Comparison of ENCODE assay signal across 8 cellular contexts in the genomic region with DNA sequence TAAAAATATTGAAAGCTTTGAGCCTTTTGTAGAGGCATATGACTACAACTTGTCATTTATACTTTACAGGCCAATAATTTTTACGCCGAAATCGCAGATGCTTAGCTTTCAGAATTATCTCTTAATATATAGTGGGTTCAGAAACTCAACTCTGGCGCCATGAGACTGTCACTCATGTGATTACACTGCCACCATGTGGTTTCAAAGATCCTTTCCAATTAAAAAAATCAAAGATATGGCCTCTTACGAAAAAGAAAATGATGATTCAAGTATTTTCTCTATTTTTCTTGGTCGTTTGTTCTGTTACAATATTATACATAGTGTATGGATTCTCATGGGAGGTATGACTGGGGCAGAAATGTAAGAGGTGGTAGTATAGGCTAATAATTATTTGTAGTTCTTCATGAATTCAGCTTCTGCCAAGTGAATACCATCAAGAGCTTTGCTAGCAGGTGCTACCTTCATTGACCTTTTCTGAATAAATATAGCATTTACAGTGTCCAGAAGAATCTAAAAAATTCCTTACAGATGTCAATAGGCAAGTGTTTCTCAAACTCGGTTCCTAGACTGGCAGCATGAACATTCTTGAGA.
DNase-seq lines count a peak whose midpoint lies in the region; ATAC-seq and TF ChIP-seq lines count a peak whose summit lies in the region.

No MANE protein-coding gene starts in this region.

- TF ChIP-seq POLR2A in GM18505 (IDR thresholded peaks at IDR 0.05; ENCODE audit: borderline replicate concordance, extremely low read depth, insufficient read depth, insufficient read length) = no peak

- H3K4me1 Mint-ChIP-seq in effector memory CD8-positive, alpha-beta T cell (ENCODE audit: low read depth in 2 of 2) = no peaks in the 10 kb centered on the region

- H3K4me3 ChIP-seq in choroid plexus epithelial cell (ENCODE audit: low read depth, low read length) = no peak overlapping the region

- H3K36me3 Mint-ChIP-seq in effector memory CD8-positive, alpha-beta T cell (ENCODE audit: insufficient read depth) = no peaks in the 10 kb centered on the region

- ATAC-seq in GM18505 (IDR thresholded peaks at IDR 0.05; ENCODE audit: unreplicated experiment) = peak; percentile 63
- ATAC-seq in HG03103 (IDR thresholded peaks at IDR 0.05; ENCODE audit: low read depth, unreplicated experiment) = peak; percentile 63
- ATAC-seq in effector memory CD8-positive, alpha-beta T cell (replicated peaks) = no peak

- TF ChIP-seq CTCF in choroid plexus epithelial cell (conservative IDR thresholded peaks at IDR 0.05; ENCODE audit: low read depth, low read length) = peak; percentile 68

- H3K9me3 Mint-ChIP-seq in effector memory CD8-positive, alpha-beta T cell = peaks cover 0 to 4% of the 10 kb centered on the region in 2 donors

- H3K4me3 Mint-ChIP-seq in effector memory CD8-positive, alpha-beta T cell = no peak overlapping the region

- DNase-seq in AG08396 (ENCODE audit: low spot score) (peak; percentile 25), NCI-H524 treated with DMSO at 0.1 percent for 48 hours (lab: John Stamatoyannopoulos, UW) (peak; percentile 13), choroid plexus epithelial cell (ENCODE audit: low read depth) (peak; percentile 69), midbrain (lab: John Stamatoyannopoulos, UW) (peak; percentile 52)
- DNase-seq in effector memory CD8-positive, alpha-beta T cell = no peak
- no peak for DNase-seq in activated CD8-positive, alpha-beta memory T cell treated with anti-CD3 and anti-CD28 coated beads, Interleukin-2, amount 50 U/mL, for 4 hours

- H3K27ac Mint-ChIP-seq in effector memory CD8-positive, alpha-beta T cell = no peak overlapping the region

- no peaks in the 10 kb centered on the region for H3K27me3 Mint-ChIP-seq in effector memory CD8-positive, alpha-beta T cell

Comparison
In these comparisons a context has a peak if more than half of its experiments do, and no peak if none do; other contexts are left out.
1. DNase-seq: peak in AG08396 (single experiment), NCI-H524 treated with DMSO at 0.1 percent for 48 hours (single experiment), choroid plexus epithelial cell (single experiment) and midbrain (single experiment); none in effector memory CD8-positive, alpha-beta T cell (0 of 3) and activated CD8-positive, alpha-beta memory T cell treated with anti-CD3 and anti-CD28 coated beads, Interleukin-2, amount 50 U/mL, for 4 hours (single experiment).